1 cellular context compared by ENCODE assay signal in genomic region chr20:46709055-46709458, GRCh38.
TF ChIP-seq lines count a peak whose summit lies in the region.

No MANE protein-coding gene starts in this region.

TF ChIP-seq in WTC11, 78 proteins besides CTCF, POLR2A, EP300 and RAD21 (continued from another document):
- TF ChIP-seq ZNF281 (CRISPR knock-in tag; IDR thresholded peaks at IDR 0.05) (no peak), ERG (CRISPR knock-in tag; IDR thresholded peaks at IDR 0.05) (no peak)
- TF ChIP-seq, protein P1, sequence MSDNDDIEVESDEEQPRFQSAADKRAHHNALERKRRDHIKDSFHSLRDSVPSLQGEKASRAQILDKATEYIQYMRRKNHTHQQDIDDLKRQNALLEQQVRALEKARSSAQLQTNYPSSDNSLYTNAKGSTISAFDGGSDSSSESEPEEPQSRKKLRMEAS (CRISPR knock-in tag; IDR thresholded peaks at IDR 0.05): no peak
